12 cellular contexts compared by ENCODE assay signal in genomic region chr3:139113231-139113749, GRCh38.
DNase-seq lines count a peak whose midpoint lies in the region; ATAC-seq and TF ChIP-seq lines count a peak whose summit lies in the region.
"Had no signal": no experiment of that assay in that cellular context is flagged by ENCODE, and none has a peak within 500 bp of the region (broad histone marks: within the 10 kb centered on the region; RNA-seq: fewer than 3 reads in every experiment).

No MANE protein-coding gene starts in this region.

- H3K9me3 ChIP-seq in right atrium auricular region: no peaks in the 10 kb centered on the region
- H3K9me3 ChIP-seq in vagina: no peaks in the 10 kb centered on the region
- H3K9me3 ChIP-seq: testis had no signal

- ATAC-seq in left ventricle myocardium superior (no peak), HG03108 (IDR thresholded peaks at IDR 0.05; ENCODE audit: unreplicated experiment) (no peak), HG03432 (IDR thresholded peaks at IDR 0.05; ENCODE audit: unreplicated experiment) (no peak)

- H3K27me3 ChIP-seq in right atrium auricular region (no peaks in the 10 kb centered on the region), vagina (no peaks in the 10 kb centered on the region)
- H3K27me3 ChIP-seq: testis had no signal

- TF ChIP-seq CTCF in right atrium auricular region (IDR thresholded peaks at IDR 0.05) (no peak), vagina (IDR thresholded peaks at IDR 0.05) (no peak)

- DNase-seq in right atrium auricular region (ENCODE audit: low spot score): peak; percentile 28
- no peak for DNase-seq in left ventricle myocardium superior
- peak; percentile 76 for DNase-seq in SW480 (ENCODE audit: low spot score)
- peak; percentile 13 for DNase-seq in globus pallidus (ENCODE audit: low spot score)
- DNase-seq in vagina (ENCODE audit: extremely low spot score in 2 of 2): peak; percentile 72 to 81
- DNase-seq in effector CD4-positive, alpha-beta T cell: no peak
- DNase-seq: COR-L47, immature natural killer cell, testis had no signal

- H3K4me3 ChIP-seq in right atrium auricular region: no peak overlapping the region
- no peak overlapping the region for H3K4me3 ChIP-seq in vagina
- H3K4me3 ChIP-seq: SK-N-MC, testis had no signal

- H3K27ac ChIP-seq in right atrium auricular region: no peak overlapping the region
- H3K27ac ChIP-seq in vagina: no peak overlapping the region
- H3K27ac ChIP-seq: SK-N-MC, testis had no signal

- no peaks in the 10 kb centered on the region for H3K4me1 ChIP-seq in right atrium auricular region
- H3K4me1 ChIP-seq in vagina: no peaks in the 10 kb centered on the region
- H3K4me1 ChIP-seq: testis had no signal

- no peak for TF ChIP-seq POLR2A in vagina (IDR thresholded peaks at IDR 0.05)

- intact Hi-C loops in left ventricle myocardium superior (cut with micrococcal nuclease): loop anchor here (5.0 kb wide), 1 partner anchor 214 kb away; no protein-coding TSS in a partner anchor
- intact Hi-C loops in vagina (cut with DNase I): no loop called here

- no peaks in the 10 kb centered on the region for H3K36me3 ChIP-seq in right atrium auricular region
- H3K36me3 ChIP-seq in vagina: no peaks in the 10 kb centered on the region

Comparison
In these comparisons a context has a peak if more than half of its experiments do, and no peak if none do; other contexts are left out.
1. DNase-seq: peak in right atrium auricular region (single experiment), SW480 (single experiment), globus pallidus (single experiment) and vagina (2 of 2); none in left ventricle myocardium superior (single experiment) and effector CD4-positive, alpha-beta T cell (single experiment).